ENCODE assay signal across 20 cellular contexts in genomic region chr1:235631816-235632215, GRCh38. TPM values are rescaled to one million over a fixed set of nuclear protein-coding genes. Genes with fewer than 3 reads are reported as not detected.
DNase-seq lines count a peak whose midpoint lies in the region; ATAC-seq and TF ChIP-seq lines count a peak whose summit lies in the region.
"Had no signal": no experiment of that assay in that cellular context is flagged by ENCODE, and none has a peak within 500 bp of the region (broad histone marks: within the 10 kb centered on the region; RNA-seq: fewer than 3 reads in every experiment).

No MANE protein-coding gene starts in this region.

- no peaks in the 10 kb centered on the region for H4K20me1 ChIP-seq in DND-41 (ENCODE audit: insufficient read depth, low read length)
- no peaks in the 10 kb centered on the region for H4K20me1 ChIP-seq in neural progenitor cell (ENCODE audit: low read depth)

- intact Hi-C loops in dorsolateral prefrontal cortex (cut with DNase I), result no loop called here

- H3K9me3 ChIP-seq in DND-41 (ENCODE audit: insufficient read depth, low read length, severe bottlenecking), result no peaks in the 10 kb centered on the region
- no peaks in the 10 kb centered on the region for H3K9me3 ChIP-seq in neural progenitor cell (ENCODE audit: low read depth)
- H3K9me3 ChIP-seq: HAP-1, heart right ventricle, vagina had no signal

- H3K9me3 Mint-ChIP-seq in neural progenitor cell, result no peaks in the 10 kb centered on the region

- TF ChIP-seq CTCF in DND-41 (IDR thresholded peaks at IDR 0.05; ENCODE audit: borderline replicate concordance, extremely low read depth, low read length, poor library complexity, severe bottlenecking), result peak; percentile 7
- TF ChIP-seq CTCF in NB4 (IDR thresholded peaks at IDR 0.05; ENCODE audit: low read depth, low read length), result peak; percentile 2
- TF ChIP-seq CTCF in astrocyte of the spinal cord (IDR thresholded peaks at IDR 0.05; ENCODE audit: low read depth, low read length), result peak; percentile 19
- TF ChIP-seq CTCF in neural progenitor cell (IDR thresholded peaks at IDR 0.05), result peak; percentile 34
- no peak for TF ChIP-seq CTCF in dorsolateral prefrontal cortex (IDR thresholded peaks at IDR 0.05 in 54 of 56, conservative IDR thresholded peaks at IDR 0.05 in 2 of 56; ENCODE audit: low read depth in 1 of 56, partially characterized antibody in 56 of 56)

- no peaks in the 10 kb centered on the region for H3K36me3 Mint-ChIP-seq in neural progenitor cell

- H3K27me3 ChIP-seq in DND-41 (ENCODE audit: insufficient read depth, low read length, poor library complexity), result no peaks in the 10 kb centered on the region
- no peaks in the 10 kb centered on the region for H3K27me3 ChIP-seq in neural progenitor cell
- H3K27me3 ChIP-seq in dorsolateral prefrontal cortex, result peaks cover 0 to 7% (median 0%) of the 10 kb centered on the region in 45 donors
- H3K27me3 ChIP-seq: vagina had no signal

- H3K79me2 ChIP-seq in DND-41 (ENCODE audit: insufficient read depth, low read length) (no peaks in the 10 kb centered on the region), neural progenitor cell (ENCODE audit: low read depth) (no peaks in the 10 kb centered on the region)

- no peak overlapping the region for H3K4me3 Mint-ChIP-seq in neural progenitor cell

- no peak for DNase-seq in DND-41
- DNase-seq in NB4 (ENCODE audit: low read depth), result no peak
- no peak for DNase-seq in astrocyte of the spinal cord (ENCODE audit: low read depth, low spot score)
- DNase-seq in neural progenitor cell (ENCODE audit: low spot score), result peak; percentile 38
- DNase-seq in cerebellar cortex (ENCODE audit: low spot score), result no peak
- no peak for DNase-seq in NCI-H1092 (lab: John Stamatoyannopoulos, UW)
- no peak for DNase-seq in dorsolateral prefrontal cortex
- DNase-seq: activated gamma-delta T cell; amygdala; GDM1; heart right ventricle; NCI-H1105; NCI-H2081; RPMI8226; small intestine; stimulated activated CD4-positive, alpha-beta T cell treated with anti-CD3 and anti-CD28 coated beads, Interleukin-4, amount 100 ng/mL, for 4 hours had no signal

- no peak overlapping the region for H3K9ac ChIP-seq in DND-41 (ENCODE audit: low read depth, low read length)
- H3K9ac ChIP-seq in neural progenitor cell, result no peak overlapping the region

- in situ Hi-C loops in astrocyte of the spinal cord (cut with HindIII; ENCODE audit: low sequenced_read_pairs), result no loop called here

- H3K27ac ChIP-seq in DND-41 (ENCODE audit: low read length) (no peak overlapping the region), neural progenitor cell (no peak overlapping the region), dorsolateral prefrontal cortex (peak overlapping the region in 12 of 59 donors; percentile 2 to 51 (median 25))
- H3K27ac ChIP-seq: vagina had no signal

- TF ChIP-seq POLR2A in NB4 (IDR thresholded peaks at IDR 0.05; ENCODE audit: extremely low read depth, insufficient read length), result no peak

- ATAC-seq in DND-41 (ENCODE audit: insufficient read depth, low read depth) (no peak), HG02870 (IDR thresholded peaks at IDR 0.05; ENCODE audit: unreplicated experiment) (no peak)
- ATAC-seq: heart right ventricle had no signal

- H3K27ac Mint-ChIP-seq in neural progenitor cell, result peak overlapping the region; percentile 68

- H3K27me3 Mint-ChIP-seq in neural progenitor cell (ENCODE audit: insufficient read depth, low read depth), result peaks cover 2% of the 10 kb centered on the region

- no peaks in the 10 kb centered on the region for H3F3A ChIP-seq in neural progenitor cell (ENCODE audit: low read depth)

- H3K4me3 ChIP-seq in DND-41 (ENCODE audit: low read depth in 1 of 2, low read length in 2 of 2), result no peak overlapping the region
- no peak overlapping the region for H3K4me3 ChIP-seq in NB4 (ENCODE audit: low read depth, low read length)
- no peak overlapping the region for H3K4me3 ChIP-seq in astrocyte of the spinal cord (ENCODE audit: low read depth, low read length)
- H3K4me3 ChIP-seq in neural progenitor cell, result no peak overlapping the region
- H3K4me3 ChIP-seq in dorsolateral prefrontal cortex, result no peak overlapping the region
- H3K4me3 ChIP-seq: HAP-1, vagina had no signal

- H3K4me1 ChIP-seq in DND-41 (ENCODE audit: insufficient read depth, low read length) (no peaks in the 10 kb centered on the region), neural progenitor cell (peaks cover 15% of the 10 kb centered on the region)
- H3K4me1 ChIP-seq: vagina had no signal

- H3K4me2 ChIP-seq in DND-41 (ENCODE audit: insufficient read depth, low read length), result no peak overlapping the region
- peak overlapping the region; percentile 14 for H3K4me2 ChIP-seq in neural progenitor cell

- H3K36me3 ChIP-seq in DND-41 (ENCODE audit: insufficient read depth, low read length) (no peaks in the 10 kb centered on the region), neural progenitor cell (no peaks in the 10 kb centered on the region)
- H3K36me3 ChIP-seq: HAP-1, heart right ventricle, vagina had no signal

- no peak overlapping the region for H2AFZ ChIP-seq in DND-41 (ENCODE audit: low read depth, low read length)
- H2AFZ ChIP-seq in neural progenitor cell (replicated peaks), result peak overlapping the region; percentile 19

- H3K4me1 Mint-ChIP-seq in neural progenitor cell, result peaks cover 24% of the 10 kb centered on the region

RNA-seq across cellular contexts. Expression of gene GNG4, which starts 17.8 kb away (rescaled TPM):
- total RNA-seq in neural progenitor cell (ENCODE audit: low replicate concordance) (14.9 and 20.7 TPM in 2 replicates), dorsolateral prefrontal cortex (10 to 100 TPM in 118 of 120 experiments, 1 to 10 TPM in 2; 8.3 to 34.2 (median 19.1) TPM)
- total RNA-seq: subcutaneous adipose tissue had no signal

Comparison
In these comparisons a context has a peak if more than half of its experiments do, and no peak if none do; other contexts are left out.
1. CTCF ChIP-seq: peak in DND-41 (single experiment), NB4 (single experiment), astrocyte of the spinal cord (single experiment) and neural progenitor cell (single experiment); none in dorsolateral prefrontal cortex (0 of 56).